Comparison of ENCODE assay signal across 8 cellular contexts in genomic region chr2:201909961-201910361, GRCh38.
DNase-seq lines count a peak whose midpoint lies in the region; ATAC-seq and TF ChIP-seq lines count a peak whose summit lies in the region.

No MANE protein-coding gene starts in this region.

- no peaks in the 10 kb centered on the region for H3K36me3 Mint-ChIP-seq in central memory CD8-positive, alpha-beta T cell (ENCODE audit: insufficient read depth)

- H3K9me3 ChIP-seq in AG04450 (ENCODE audit: control insufficient read depth, insufficient read depth, low read length) (no peaks in the 10 kb centered on the region), KOPT-K1 (ENCODE audit: insufficient read depth, low read length, poor library complexity, severe bottlenecking) (no peaks in the 10 kb centered on the region), colonic mucosa (no peaks in the 10 kb centered on the region), sigmoid colon (no peaks in the 10 kb centered on the region)

- no peak for TF ChIP-seq EP300 in sigmoid colon (IDR thresholded peaks at IDR 0.05)

- peaks cover 6% of the 10 kb centered on the region for H3K4me1 Mint-ChIP-seq in central memory CD8-positive, alpha-beta T cell

- peaks cover 12% of the 10 kb centered on the region for H3K27me3 Mint-ChIP-seq in central memory CD8-positive, alpha-beta T cell

- WGBS in sigmoid colon, 2 donors: 35 to 72% methylated on average over 4 of the region's 4 CpGs

- TF ChIP-seq CTCF in AG04450 (IDR thresholded peaks at IDR 0.05; ENCODE audit: low read depth, low read length): no peak
- no peak for TF ChIP-seq CTCF in colonic mucosa (IDR thresholded peaks at IDR 0.05)
- TF ChIP-seq CTCF in sigmoid colon (IDR thresholded peaks at IDR 0.05): no peak

- intact Hi-C loops in colonic mucosa (cut with DNase I) (no loop called here), sigmoid colon (cut with DNase I) (no loop called here)

- no peaks in the 10 kb centered on the region for H3K36me3 ChIP-seq in KOPT-K1 (ENCODE audit: insufficient read depth, low read length)
- H3K36me3 ChIP-seq in colonic mucosa: no peaks in the 10 kb centered on the region
- H3K36me3 ChIP-seq in sigmoid colon: no peaks in the 10 kb centered on the region

- no peak overlapping the region for H3K9ac ChIP-seq in colonic mucosa (ENCODE audit: low read depth in 2 of 2, low read length in 2 of 2)

- H3K4me3 ChIP-seq in AG04450 (ENCODE audit: low read depth, low read length) (peak overlapping the region; percentile 60), colonic mucosa (no peak overlapping the region), sigmoid colon (no peak overlapping the region)

- peak overlapping the region; percentile 17 for H3K27ac Mint-ChIP-seq in central memory CD8-positive, alpha-beta T cell (ENCODE audit: low read depth)

- no peaks in the 10 kb centered on the region for H3K9me3 Mint-ChIP-seq in central memory CD8-positive, alpha-beta T cell

- H3K27me3 ChIP-seq in AG04450 (ENCODE audit: control insufficient read depth, insufficient read depth, low read length) (no peaks in the 10 kb centered on the region), colonic mucosa (no peaks in the 10 kb centered on the region), sigmoid colon (no peaks in the 10 kb centered on the region)

- POLR2A ChIA-PET in AG04450 (lab: Yijun Ruan, JAX): interaction anchor here (0.5 to 1.5 kb wide), 8 partner anchors 22 to 226 kb away, joined by 3 to 7 read pairs (median 4); no protein-coding TSS in a partner anchor

- TF ChIP-seq POLR2A in sigmoid colon (IDR thresholded peaks at IDR 0.05): no peak

- peak; percentile 40 for ATAC-seq in central memory CD8-positive, alpha-beta T cell (replicated peaks; ENCODE audit: extremely low read depth, poor library complexity, severe bottlenecking)
- no peak for ATAC-seq in HG03460 (IDR thresholded peaks at IDR 0.05; ENCODE audit: unreplicated experiment)

- H3K4me3 Mint-ChIP-seq in central memory CD8-positive, alpha-beta T cell: peak overlapping the region; percentile 1

- DNase-seq in AG04450 (ENCODE audit: low read depth, low spot score) (no peak), GM19238 (ENCODE audit: insufficient read length, low spot score) (peak; percentile 25), colonic mucosa (no peak), HUDEP-2 (lab: John Stamatoyannopoulos, UW; ENCODE audit: unreplicated experiment in 76 of 76) (no peak), sigmoid colon (no peak)
- DNase-seq in central memory CD8-positive, alpha-beta T cell (ENCODE audit: low spot score in 2 of 2): no peak

- no peaks in the 10 kb centered on the region for H3K4me1 ChIP-seq in colonic mucosa
- H3K4me1 ChIP-seq in sigmoid colon: peaks cover 0 to 19% (median 12%) of the 10 kb centered on the region in 4 donors

- CTCF ChIA-PET in AG04450 (lab: Charles Lee): interaction anchor here (1.9 kb wide), 1 partner anchor 50 kb away, joined by 15 read pairs; no protein-coding TSS in a partner anchor

- peak overlapping the region; percentile 91 for H3K27ac ChIP-seq in AG04450 (ENCODE audit: low read depth, low read length)
- peak overlapping the region; percentile 16 for H3K27ac ChIP-seq in KOPT-K1 (ENCODE audit: low read depth, low read length, poor library complexity, severe bottlenecking)
- no peak overlapping the region for H3K27ac ChIP-seq in colonic mucosa
- H3K27ac ChIP-seq in sigmoid colon: no peak overlapping the region

Comparison
In these comparisons a context has a peak if more than half of its experiments do, and no peak if none do; other contexts are left out.
1. H3K27ac ChIP-seq: peak in AG04450 (single experiment) and KOPT-K1 (single experiment); none in colonic mucosa (single experiment) and sigmoid colon (0 of 4).